In the genomic region with DNA sequence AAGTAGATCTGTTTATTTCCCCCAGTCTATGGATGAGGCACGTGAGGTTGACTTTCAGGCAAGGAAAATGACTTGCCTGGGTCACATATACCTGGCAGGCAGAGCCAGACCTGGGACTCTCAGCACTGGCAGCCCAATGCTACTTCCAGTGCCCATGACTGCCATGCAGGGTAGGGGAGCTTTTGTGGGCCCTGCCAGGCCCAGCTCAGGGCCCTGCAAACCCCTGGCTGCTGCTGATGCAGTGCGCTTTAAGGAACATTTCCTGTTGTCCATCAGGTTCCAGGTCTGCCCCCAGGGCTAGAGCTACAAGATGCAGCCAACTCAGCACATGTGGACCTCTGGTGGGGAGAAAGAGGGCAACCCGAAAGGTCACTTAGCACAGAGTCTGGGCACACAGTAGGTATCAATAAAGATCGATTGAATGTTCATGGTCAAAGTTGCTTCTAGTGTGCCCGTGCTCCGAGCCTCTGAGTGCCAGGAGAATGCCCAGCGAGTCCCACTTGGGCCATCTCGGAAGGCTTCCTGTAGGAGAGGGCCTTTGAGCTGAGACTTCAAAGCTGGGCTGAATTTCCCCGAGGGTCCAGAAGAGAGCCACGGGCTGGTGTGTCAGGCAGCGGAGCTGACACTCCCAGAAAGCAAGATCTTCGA, we compare ENCODE assay signal across 13 cellular contexts. TPM values are rescaled to one million over a fixed set of nuclear protein-coding genes. Genes with fewer than 3 reads are reported as not detected.
DNase-seq lines count a peak whose midpoint lies in the region; ATAC-seq and FAIRE-seq lines count a peak whose summit lies in the region.
"Had no signal": no experiment of that assay in that cellular context is flagged by ENCODE, and none has a peak within 500 bp of the region (broad histone marks: within the 10 kb centered on the region; RNA-seq: fewer than 3 reads in every experiment).

No MANE protein-coding gene starts in this region.

- H3K4me3 Mint-ChIP-seq in activated CD4-positive, alpha-beta T cell treated with anti-CD3 and anti-CD28 coated beads, Interleukin-2, amount 10 ng/mL, durations not matched to agents 7 days and 5 days, result peak overlapping the region; percentile 72

- H3K27ac ChIP-seq in subcutaneous abdominal adipose tissue (ENCODE audit: low read depth, low read length), result no peak overlapping the region
- H3K27ac ChIP-seq: ovary had no signal

- POLR2A ChIA-PET in activated CD4-positive, alpha-beta T cell treated with anti-CD3 and anti-CD28 coated beads, Interleukin-2, amount 10 ng/mL, durations not matched to agents 7 days and 5 days (lab: Charles Lee), result interaction anchor here (0.5 to 1.1 kb wide), 3 partner anchors 11 to 1179 kb away, joined by 3 to 11 read pairs (median 7); no protein-coding TSS in a partner anchor

- CTCF ChIA-PET in activated CD4-positive, alpha-beta T cell treated with anti-CD3 and anti-CD28 coated beads, Interleukin-2, amount 10 ng/mL, durations not matched to agents 7 days and 5 days (lab: Charles Lee), result interaction anchor here (0.6 to 2.2 kb wide), 20 partner anchors 8 to 1205 kb away, joined by 3 to 13 read pairs (median 6); no protein-coding TSS in a partner anchor

- H3K9ac ChIP-seq in iPS-15b (ENCODE audit: low read depth, low read length) (no peak overlapping the region), subcutaneous abdominal adipose tissue (ENCODE audit: low read length in 5 of 5) (no peak overlapping the region)

- H3K36me3 Mint-ChIP-seq in activated CD4-positive, alpha-beta T cell treated with anti-CD3 and anti-CD28 coated beads, Interleukin-2, amount 10 ng/mL, durations not matched to agents 7 days and 5 days (ENCODE audit: low read depth), result no peaks in the 10 kb centered on the region

- H3K27ac Mint-ChIP-seq in activated CD4-positive, alpha-beta T cell treated with anti-CD3 and anti-CD28 coated beads, Interleukin-2, amount 10 ng/mL, durations not matched to agents 7 days and 5 days, result peak overlapping the region; percentile 84

- no peak for DNase-seq in activated CD4-positive, alpha-beta T cell treated with anti-CD3 and anti-CD28 coated beads, Interleukin-2, amount 10 ng/mL, durations not matched to agents 7 days and 5 days
- DNase-seq in activated CD4-positive, alpha-beta T cell treated with anti-CD3 and anti-CD28 coated beads, Interleukin-2, amount 50 U/mL, for 1 hour, result no peak
- peak; percentile 73 for DNase-seq in activated CD8-positive, alpha-beta memory T cell treated with anti-CD3 and anti-CD28 coated beads for 24 hours
- DNase-seq in urothelium cell line (ENCODE audit: low spot score), result no peak
- no peak for DNase-seq in DMS53 (lab: John Stamatoyannopoulos, UW)
- DNase-seq: HCEC 1CT, ovary had no signal

- FAIRE-seq in urothelium cell line (lab: Jason Lieb, UNC), result no peak
- FAIRE-seq: RCC 7860 had no signal

- ATAC-seq in HG03571 (IDR thresholded peaks at IDR 0.05; ENCODE audit: unreplicated experiment), result no peak

- H3K36me3 ChIP-seq in iPS-15b (ENCODE audit: control insufficient read depth, insufficient read depth, low read length) (no peaks in the 10 kb centered on the region), subcutaneous abdominal adipose tissue (ENCODE audit: control insufficient read depth in 5 of 5, insufficient read depth in 5 of 5, low read length in 5 of 5) (no peaks in the 10 kb centered on the region)
- H3K36me3 ChIP-seq: ovary had no signal

- H3K27me3 Mint-ChIP-seq in activated CD4-positive, alpha-beta T cell treated with anti-CD3 and anti-CD28 coated beads, Interleukin-2, amount 10 ng/mL, durations not matched to agents 7 days and 5 days, result peaks cover 1% of the 10 kb centered on the region

- H3K9me3 ChIP-seq in iPS-15b (ENCODE audit: control insufficient read depth, insufficient read depth, low read length) (no peaks in the 10 kb centered on the region), subcutaneous abdominal adipose tissue (ENCODE audit: control insufficient read depth in 5 of 5, low read length in 5 of 5) (no peaks in the 10 kb centered on the region)
- H3K9me3 ChIP-seq: ovary had no signal

- H3K4me3 ChIP-seq in iPS-15b (ENCODE audit: low read depth, low read length) (peak overlapping the region; percentile 62), subcutaneous abdominal adipose tissue (ENCODE audit: low read depth in 1 of 5, low read length in 5 of 5) (peak overlapping the region in 3 of 5 donors; percentile 2 to 57 (median 6))

- no peaks in the 10 kb centered on the region for H3K9me3 Mint-ChIP-seq in activated CD4-positive, alpha-beta T cell treated with anti-CD3 and anti-CD28 coated beads, Interleukin-2, amount 10 ng/mL, durations not matched to agents 7 days and 5 days

- H3K4me1 Mint-ChIP-seq in activated CD4-positive, alpha-beta T cell treated with anti-CD3 and anti-CD28 coated beads, Interleukin-2, amount 10 ng/mL, durations not matched to agents 7 days and 5 days, result peaks cover 85% of the 10 kb centered on the region

- H3K4me1 ChIP-seq in iPS-15b (ENCODE audit: control insufficient read depth, insufficient read depth, low read length) (no peaks in the 10 kb centered on the region), subcutaneous abdominal adipose tissue (ENCODE audit: control insufficient read depth in 5 of 5, insufficient read depth in 5 of 5, low read length in 5 of 5) (peaks cover 0 to 17% (median 8%) of the 10 kb centered on the region in 5 donors)

- peaks cover 68% of the 10 kb centered on the region for H3K27me3 ChIP-seq in iPS-15b (ENCODE audit: control insufficient read depth, insufficient read depth, low read length)
- peaks cover 15 to 44% (median 41%) of the 10 kb centered on the region in 5 donors for H3K27me3 ChIP-seq in subcutaneous abdominal adipose tissue (ENCODE audit: control insufficient read depth in 5 of 5, insufficient read depth in 4 of 5, low read length in 5 of 5)
- H3K27me3 ChIP-seq: ovary had no signal

RNA-seq across cellular contexts. Expression of gene TBX21, which starts 0.5 kb away (rescaled TPM):
- 10 to 100 TPM; 13.8 to 16.0 TPM for total RNA-seq in activated CD4-positive, alpha-beta T cell treated with anti-CD3 and anti-CD28 coated beads, Interleukin-2, amount 10 ng/mL, durations not matched to agents 7 days and 5 days
- total RNA-seq: esophagus mucosa, LHCN-M2 had no signal

RNA-seq across cellular contexts. Expression of gene TBKBP1, which starts 38.6 kb away (rescaled TPM):
- total RNA-seq in activated CD4-positive, alpha-beta T cell treated with anti-CD3 and anti-CD28 coated beads, Interleukin-2, amount 10 ng/mL, durations not matched to agents 7 days and 5 days, result 1 to 10 TPM; 2.5 to 3.0 TPM
